2 cellular contexts compared by ENCODE assay signal in genomic region chr1:113325039-113325438, GRCh38.
TF ChIP-seq lines count a peak whose summit lies in the region.

No MANE protein-coding gene starts in this region.

TF ChIP-seq in GM23338, 12 proteins besides CTCF, POLR2A, EP300 and RAD21:
- TF ChIP-seq EZH2phosphoT487 (IDR thresholded peaks at IDR 0.05; ENCODE audit: unreplicated experiment): no peak
- TF ChIP-seq EZH2 (IDR thresholded peaks at IDR 0.05; ENCODE audit: low read depth, unreplicated experiment): no peak
- TF ChIP-seq POLR2AphosphoS5 (IDR thresholded peaks at IDR 0.05; ENCODE audit: low read depth): no peak

TF ChIP-seq in H1, 55 proteins besides CTCF, POLR2A, EP300 and RAD21:
- no peak for TF ChIP-seq PHF8 (conservative IDR thresholded peaks at IDR 0.05; ENCODE audit: low read depth, low read length)
- TF ChIP-seq CHD1 (IDR thresholded peaks at IDR 0.05; ENCODE audit: low read depth, low read length): no peak
- TF ChIP-seq JUN (IDR thresholded peaks at IDR 0.05; ENCODE audit: low read depth, low read length): no peak
- TF ChIP-seq TBP (IDR thresholded peaks at IDR 0.05; ENCODE audit: low read depth, low read length): no peak
- TF ChIP-seq MAFK (IDR thresholded peaks at IDR 0.05; ENCODE audit: low read depth, low read length): peak; percentile 20; the same call in 1 of the 2 replicates
- TF ChIP-seq CEBPB (IDR thresholded peaks at IDR 0.05; ENCODE audit: low read depth, low read length): no peak
- no peak for TF ChIP-seq BRCA1 (IDR thresholded peaks at IDR 0.05; ENCODE audit: low read depth, low read length)
